23 cellular contexts compared by ENCODE assay signal in the genomic region with DNA sequence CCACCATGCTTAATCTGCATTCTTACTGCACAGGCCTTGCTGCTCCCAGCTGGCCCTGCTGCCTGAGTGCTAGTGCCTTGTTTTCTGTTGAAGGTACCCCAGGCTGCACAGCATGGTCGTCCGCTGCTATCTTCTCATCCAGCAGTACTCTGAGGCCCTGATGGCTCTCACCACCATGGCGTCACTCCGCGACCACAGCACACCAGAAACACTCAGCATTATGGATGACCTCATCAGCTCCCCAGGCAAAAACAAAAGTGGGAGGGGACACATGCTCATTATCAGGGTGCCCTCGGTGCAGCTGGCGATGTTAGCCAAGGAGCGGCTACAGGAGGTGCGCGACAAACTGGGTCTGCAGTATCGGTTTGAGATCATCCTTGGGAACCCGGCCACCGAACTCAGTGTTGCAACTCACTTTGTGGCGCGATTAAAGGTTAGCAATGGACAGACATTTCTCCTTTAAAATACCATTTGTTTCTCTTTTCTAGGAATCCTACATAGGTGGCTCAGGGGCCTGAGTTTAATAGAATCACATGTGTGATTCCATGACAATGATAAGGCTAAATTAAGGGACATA.
"Had no signal": no experiment of that assay in that cellular context is flagged by ENCODE, and none has a peak within 500 bp of the region (broad histone marks: within the 10 kb centered on the region; RNA-seq: fewer than 3 reads in every experiment).

No MANE protein-coding gene starts in this region.

- ATAC-seq: gastroesophageal sphincter; natural killer cell treated with Interleukin-12 subunit alpha and Interleukin-12 subunit beta and Interleukin-15 and Interleukin-18, amount 100 ng/mL, for 72 hours had no signal

- H3K9me3 Mint-ChIP-seq: activated naive CD8-positive, alpha-beta T cell treated with anti-CD3 and anti-CD28 coated beads for 36 hours; activated T-cell treated with anti-CD3 and anti-CD28 coated beads, Interleukin-2, amount 50 U/mL, for 72 hours; natural killer cell treated with Interleukin-12 subunit alpha and Interleukin-12 subunit beta and Interleukin-15 and Interleukin-18, amount 100 ng/mL, for 72 hours had no signal

- H3K27ac Mint-ChIP-seq: activated naive CD8-positive, alpha-beta T cell treated with anti-CD3 and anti-CD28 coated beads for 36 hours; activated T-cell treated with anti-CD3 and anti-CD28 coated beads, Interleukin-2, amount 50 U/mL, for 72 hours; natural killer cell treated with Interleukin-12 subunit alpha and Interleukin-12 subunit beta and Interleukin-15 and Interleukin-18, amount 100 ng/mL, for 72 hours had no signal

- DNase-seq: activated CD4-positive, alpha-beta T cell treated with anti-CD3 and anti-CD28 coated beads for 4 hours; activated CD4-positive, alpha-beta T cell treated with anti-CD3 and anti-CD28 coated beads, Interleukin-2, amount 50 U/mL, for 4 hours; activated naive CD4-positive, alpha-beta T cell treated with Interleukin-2 at 50 U/mL for 16 hours; activated naive CD8-positive, alpha-beta T cell treated with anti-CD3 and anti-CD28 coated beads for 36 hours; activated T-cell treated with anti-CD3 and anti-CD28 coated beads for 4 hours; activated T-cell treated with anti-CD3 and anti-CD28 coated beads, Interleukin-2, amount 50 U/mL, for 72 hours; adrenal gland; aorta; body of pancreas; colonic mucosa; effector memory CD4-positive, alpha-beta T cell; islet precursor cell; left ventricle myocardium inferior; occipital lobe; spleen; tibial artery had no signal

- H3K36me3 Mint-ChIP-seq: activated naive CD8-positive, alpha-beta T cell treated with anti-CD3 and anti-CD28 coated beads for 36 hours; natural killer cell treated with Interleukin-12 subunit alpha and Interleukin-12 subunit beta and Interleukin-15 and Interleukin-18, amount 100 ng/mL, for 72 hours had no signal

- H2AFZ ChIP-seq: hepatocyte had no signal

- H3K4me2 ChIP-seq: hepatocyte had no signal

- H3K4me3 Mint-ChIP-seq: activated naive CD8-positive, alpha-beta T cell treated with anti-CD3 and anti-CD28 coated beads for 36 hours; activated T-cell treated with anti-CD3 and anti-CD28 coated beads, Interleukin-2, amount 50 U/mL, for 72 hours; natural killer cell treated with Interleukin-12 subunit alpha and Interleukin-12 subunit beta and Interleukin-15 and Interleukin-18, amount 100 ng/mL, for 72 hours had no signal

- H3K27ac ChIP-seq: adrenal gland, body of pancreas, colonic mucosa, gastroesophageal sphincter, hepatocyte, left ventricle myocardium inferior, right atrium auricular region, spleen, suprapubic skin, VCaP had no signal

- H3K79me2 ChIP-seq: hepatocyte had no signal

- H3K9me3 ChIP-seq: adrenal gland, body of pancreas, colonic mucosa, gastroesophageal sphincter, left ventricle myocardium inferior, right atrium auricular region, spleen, suprapubic skin, tibial artery had no signal

- H3K27me3 ChIP-seq: adrenal gland, body of pancreas, colonic mucosa, gastroesophageal sphincter, hepatocyte, right atrium auricular region, suprapubic skin, tibial artery had no signal

- H3K36me3 ChIP-seq: adrenal gland, colonic mucosa, gastroesophageal sphincter, left ventricle myocardium inferior, right atrium auricular region, spleen, suprapubic skin, tibial artery had no signal

- H3K4me3 ChIP-seq: adrenal gland, body of pancreas, colonic mucosa, gastroesophageal sphincter, hepatocyte, left ventricle myocardium inferior, lung, right atrium auricular region, spleen, suprapubic skin, tibial artery had no signal

- H3K4me1 ChIP-seq: adrenal gland, body of pancreas, colonic mucosa, gastroesophageal sphincter, left ventricle myocardium inferior, right atrium auricular region, spleen, suprapubic skin, tibial artery had no signal
